ENCODE assay signal across 1 cellular context in the genomic region with DNA sequence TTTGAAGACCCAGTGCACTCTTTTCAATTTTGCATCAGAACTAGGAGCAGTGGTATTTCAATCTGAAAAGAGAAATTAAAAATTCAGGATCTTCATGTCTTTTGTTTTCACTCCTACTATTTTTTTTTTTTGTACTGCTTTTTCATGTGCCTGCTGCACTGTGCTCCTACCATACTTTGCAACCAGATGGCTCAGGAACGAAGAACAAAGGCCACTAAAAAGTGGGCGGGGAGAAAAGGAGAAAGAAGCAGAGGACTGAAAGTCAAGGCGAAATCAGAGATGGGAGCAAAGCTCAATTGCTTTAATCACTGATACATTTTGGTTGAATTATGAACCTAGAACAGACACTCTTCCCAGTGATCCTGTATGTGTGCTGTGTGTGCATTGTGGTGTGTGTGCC.
TF ChIP-seq lines count a peak whose summit lies in the region.

No MANE protein-coding gene starts in this region.

TF ChIP-seq in SK-N-SH, 30 proteins besides CTCF, POLR2A, EP300 and RAD21 (continued from another document):
- TF ChIP-seq POLR2AphosphoS5 (IDR thresholded peaks at IDR 0.05; ENCODE audit: low read depth, low read length): no peak
- no peak for TF ChIP-seq USF1 (IDR thresholded peaks at IDR 0.05; ENCODE audit: borderline replicate concordance, low read depth)
- TF ChIP-seq TEAD4 (IDR thresholded peaks at IDR 0.05; ENCODE audit: borderline replicate concordance, insufficient read depth): no peak
- no peak for TF ChIP-seq USF2 (IDR thresholded peaks at IDR 0.05; ENCODE audit: borderline replicate concordance, low read depth, low read length)
- TF ChIP-seq, protein P1, sequence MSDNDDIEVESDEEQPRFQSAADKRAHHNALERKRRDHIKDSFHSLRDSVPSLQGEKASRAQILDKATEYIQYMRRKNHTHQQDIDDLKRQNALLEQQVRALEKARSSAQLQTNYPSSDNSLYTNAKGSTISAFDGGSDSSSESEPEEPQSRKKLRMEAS (IDR thresholded peaks at IDR 0.05; ENCODE audit: low read depth): no peak
- no peak for TF ChIP-seq TAF1 (IDR thresholded peaks at IDR 0.05; ENCODE audit: borderline replicate concordance, low read depth, low read length)
- no peak for TF ChIP-seq GATA2 (CRISPR knock-in tag; IDR thresholded peaks at IDR 0.05)
- no peak for TF ChIP-seq FOXM1 (IDR thresholded peaks at IDR 0.05; ENCODE audit: low read depth)
